In the genomic region with DNA sequence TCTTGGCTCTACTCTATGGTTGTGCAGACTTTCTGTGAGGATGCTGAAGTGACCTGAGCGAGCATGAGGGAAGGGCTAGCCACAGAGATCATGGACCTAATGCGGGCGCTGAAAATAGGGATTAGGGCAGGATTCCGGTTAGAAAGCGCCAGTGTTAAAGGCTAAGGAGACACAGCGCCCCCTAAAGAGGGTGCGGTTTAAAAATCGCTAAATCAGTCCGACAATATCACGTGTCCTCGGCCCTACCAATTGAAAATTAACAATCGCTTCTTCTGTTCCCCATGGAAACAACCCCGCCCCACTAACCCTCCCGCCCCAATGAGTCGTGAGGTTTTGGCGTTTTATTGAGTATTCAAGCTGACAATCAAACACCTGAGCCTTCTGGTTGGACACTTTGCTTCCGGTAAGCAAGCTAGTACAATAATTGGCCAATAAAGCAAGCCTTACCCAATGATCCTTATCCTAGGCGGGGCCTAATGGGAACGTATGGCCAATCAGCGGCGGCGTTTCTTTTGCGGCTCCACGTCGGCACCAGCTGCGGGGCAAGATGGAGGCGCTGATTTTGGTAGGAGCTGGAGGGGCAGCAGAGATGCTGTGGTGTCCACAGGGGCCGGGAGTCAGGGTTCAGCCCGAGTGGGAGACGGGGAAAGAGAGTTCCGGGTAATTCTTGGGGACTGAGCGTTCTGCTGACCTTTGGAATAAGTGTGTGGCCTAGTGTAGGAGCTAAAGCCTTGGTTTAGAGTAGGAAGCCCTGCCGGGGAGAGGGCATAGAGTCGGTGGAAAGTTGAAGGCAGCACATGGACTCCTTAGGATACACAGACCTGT, we compare ENCODE assay signal across 1 cellular context.
A peak's percentile ranks its signal among the peaks of the same experiment; 100 is the strongest.
TF ChIP-seq lines count a peak whose summit lies in the region.

Gene COPZ1, plus strand, starts transcription at position 515 of the 825 bp plus-strand sequence. Its CDS starts 33 bp downstream, at position 548.

TF ChIP-seq in HCT116, 20 proteins besides CTCF, POLR2A, EP300 and RAD21 (continued from another document):
- TF ChIP-seq, protein P1, sequence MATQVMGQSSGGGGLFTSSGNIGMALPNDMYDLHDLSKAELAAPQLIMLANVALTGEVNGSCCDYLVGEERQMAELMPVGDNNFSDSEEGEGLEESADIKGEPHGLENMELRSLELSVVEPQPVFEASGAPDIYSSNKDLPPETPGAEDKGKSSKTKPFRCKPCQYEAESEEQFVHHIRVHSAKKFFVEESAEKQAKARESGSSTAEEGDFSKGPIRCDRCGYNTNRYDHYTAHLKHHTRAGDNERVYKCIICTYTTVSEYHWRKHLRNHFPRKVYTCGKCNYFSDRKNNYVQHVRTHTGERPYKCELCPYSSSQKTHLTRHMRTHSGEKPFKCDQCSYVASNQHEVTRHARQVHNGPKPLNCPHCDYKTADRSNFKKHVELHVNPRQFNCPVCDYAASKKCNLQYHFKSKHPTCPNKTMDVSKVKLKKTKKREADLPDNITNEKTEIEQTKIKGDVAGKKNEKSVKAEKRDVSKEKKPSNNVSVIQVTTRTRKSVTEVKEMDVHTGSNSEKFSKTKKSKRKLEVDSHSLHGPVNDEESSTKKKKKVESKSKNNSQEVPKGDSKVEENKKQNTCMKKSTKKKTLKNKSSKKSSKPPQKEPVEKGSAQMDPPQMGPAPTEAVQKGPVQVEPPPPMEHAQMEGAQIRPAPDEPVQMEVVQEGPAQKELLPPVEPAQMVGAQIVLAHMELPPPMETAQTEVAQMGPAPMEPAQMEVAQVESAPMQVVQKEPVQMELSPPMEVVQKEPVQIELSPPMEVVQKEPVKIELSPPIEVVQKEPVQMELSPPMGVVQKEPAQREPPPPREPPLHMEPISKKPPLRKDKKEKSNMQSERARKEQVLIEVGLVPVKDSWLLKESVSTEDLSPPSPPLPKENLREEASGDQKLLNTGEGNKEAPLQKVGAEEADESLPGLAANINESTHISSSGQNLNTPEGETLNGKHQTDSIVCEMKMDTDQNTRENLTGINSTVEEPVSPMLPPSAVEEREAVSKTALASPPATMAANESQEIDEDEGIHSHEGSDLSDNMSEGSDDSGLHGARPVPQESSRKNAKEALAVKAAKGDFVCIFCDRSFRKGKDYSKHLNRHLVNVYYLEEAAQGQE (IDR thresholded peaks at IDR 0.05; ENCODE audit: low read depth) = no peak
- TF ChIP-seq ZFX (IDR thresholded peaks at IDR 0.05) = peak; percentile 99
- no peak for TF ChIP-seq TCF7L2 (IDR thresholded peaks at IDR 0.05; ENCODE audit: borderline replicate concordance, extremely low read depth, insufficient read depth, insufficient read length)
- TF ChIP-seq, protein P2, sequence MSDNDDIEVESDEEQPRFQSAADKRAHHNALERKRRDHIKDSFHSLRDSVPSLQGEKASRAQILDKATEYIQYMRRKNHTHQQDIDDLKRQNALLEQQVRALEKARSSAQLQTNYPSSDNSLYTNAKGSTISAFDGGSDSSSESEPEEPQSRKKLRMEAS (IDR thresholded peaks at IDR 0.05) = peak; percentile 5; the same call in 1 of the 2 replicates
- TF ChIP-seq JUND (IDR thresholded peaks at IDR 0.05) = no peak
- peak; percentile 99 for TF ChIP-seq SP1 (IDR thresholded peaks at IDR 0.05; ENCODE audit: low read depth)
- TF ChIP-seq SIN3A (IDR thresholded peaks at IDR 0.05; ENCODE audit: low read depth) = no peak
- no peak for TF ChIP-seq CEBPB (IDR thresholded peaks at IDR 0.05; ENCODE audit: low read depth)
TF ChIP-seq in HCT116: peak in this region for 5.
